Comparison of ENCODE assay signal across 8 cellular contexts in the genomic region with DNA sequence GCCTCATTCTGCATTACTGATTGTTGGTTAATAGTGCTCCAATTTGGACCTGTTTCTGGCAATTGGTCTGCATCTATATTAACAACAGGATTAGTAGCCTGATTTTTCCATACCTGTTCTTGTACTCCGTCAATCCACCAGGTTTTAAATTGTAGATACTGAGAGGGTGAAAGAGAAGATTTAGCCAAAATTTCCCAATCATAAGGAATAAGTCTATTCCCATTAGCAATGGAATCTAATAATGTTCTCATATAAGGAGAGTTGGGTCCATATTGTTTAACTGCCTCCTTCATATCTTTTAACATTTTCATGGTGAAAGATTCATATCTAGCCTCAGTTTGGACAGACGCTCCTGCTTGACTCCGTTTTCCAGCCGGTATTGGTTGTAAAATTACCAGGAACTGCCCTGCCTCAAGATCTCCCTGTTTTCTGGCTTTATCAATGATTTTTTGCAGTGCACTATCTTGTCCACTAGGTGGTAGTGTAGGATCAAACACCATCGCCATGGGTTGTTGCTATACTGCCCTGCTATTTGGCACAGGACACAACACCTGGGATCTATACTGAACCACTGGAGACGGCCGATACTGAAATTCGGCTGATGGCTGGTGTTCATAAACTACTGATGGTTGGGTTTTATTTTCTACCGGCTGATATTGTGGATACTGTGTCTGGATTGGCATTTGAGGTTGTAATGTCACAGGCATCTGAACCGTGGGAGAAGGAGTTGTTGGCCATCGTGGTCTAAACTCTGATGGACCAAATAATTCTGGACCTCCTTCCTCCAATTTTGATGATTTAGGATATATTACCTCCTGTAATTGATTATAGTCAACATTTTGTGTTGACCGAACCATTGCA. TPM values are rescaled to one million over a fixed set of nuclear protein-coding genes. Genes with fewer than 3 reads are reported as not detected.
DNase-seq lines count a peak whose midpoint lies in the region; ATAC-seq, FAIRE-seq and TF ChIP-seq lines count a peak whose summit lies in the region.

No MANE protein-coding gene starts in this region.

- H3K4me3 ChIP-seq in A549 (no peak overlapping the region), LNCaP clone FGC (ENCODE audit: low read depth, low read length) (no peak overlapping the region), OCI-LY7 (ENCODE audit: low read depth, low read length, poor library complexity, severe bottlenecking) (no peak overlapping the region), fibroblast of villous mesenchyme (ENCODE audit: low read depth, low read length) (no peak overlapping the region)

- BruUV-seq in OCI-LY7 (replicated peaks; lab: Mats Ljungman, UMichigan), result no TSS peak

- H3K79me2 ChIP-seq in OCI-LY7 (ENCODE audit: insufficient read depth, low read depth, low read length), result no peaks in the 10 kb centered on the region

- H3K36me3 ChIP-seq in OCI-LY7 (ENCODE audit: insufficient read depth, low read length), result no peaks in the 10 kb centered on the region

- no peak for TF ChIP-seq EP300 in A549 (IDR thresholded peaks at IDR 0.05)

- peaks cover 8% of the 10 kb centered on the region; the same call in 1 of the 3 replicates for H3K9me3 ChIP-seq in A549
- no peaks in the 10 kb centered on the region for H3K9me3 ChIP-seq in OCI-LY7 (ENCODE audit: low read length)

- H3K4me3 Mint-ChIP-seq in activated T-helper 1 cell treated with anti-CD3 and anti-CD28 coated beads, Interleukin-12 subunit alpha, Interleukin-12 subunit beta, Interleukin-2, Interleukin-4 antibody, amounts not matched to agents 30 ng/mL and 10 ng/mL and 1 ng/mL, durations not matched to agents 14 hours and 24 hours and 36 hours, result no peak overlapping the region

- intact Hi-C loops in OCI-LY7 (cut with micrococcal nuclease; ENCODE audit: unreplicated experiment), result loop anchor here (1.0 to 5.0 kb wide), 7 partner anchors 40 to 283 kb away; a partner anchor contains a TSS
- intact Hi-C loops in activated T-helper 1 cell treated with anti-CD3 and anti-CD28 coated beads, Interleukin-12 subunit alpha, Interleukin-12 subunit beta, Interleukin-2, Interleukin-4 antibody, amounts not matched to agents 30 ng/mL and 10 ng/mL and 1 ng/mL, durations not matched to agents 14 hours and 24 hours and 36 hours (cut with micrococcal nuclease), result loop anchor here (1.0 to 2.0 kb wide), 12 partner anchors 22 to 282 kb away; a partner anchor contains a TSS

- peak; percentile 85 to 87 for ATAC-seq in A549
- peak; percentile 91 for ATAC-seq in omental fat pad (ENCODE audit: low FRiP score)
- ATAC-seq in GM18520 (IDR thresholded peaks at IDR 0.05; ENCODE audit: unreplicated experiment), result no peak

- peaks cover 23% of the 10 kb centered on the region for H3K4me1 Mint-ChIP-seq in activated T-helper 1 cell treated with anti-CD3 and anti-CD28 coated beads, Interleukin-12 subunit alpha, Interleukin-12 subunit beta, Interleukin-2, Interleukin-4 antibody, amounts not matched to agents 30 ng/mL and 10 ng/mL and 1 ng/mL, durations not matched to agents 14 hours and 24 hours and 36 hours (ENCODE audit: low read depth)

- DNase-seq in A549 (ENCODE audit: low read depth in 1 of 2, low spot score in 1 of 2) (peak; percentile 58 to 77), GM12891 (ENCODE audit: insufficient read length, low spot score) (peak; percentile 57), LNCaP clone FGC (ENCODE audit: low read depth) (peak; percentile 67), OCI-LY7 (ENCODE audit: low spot score) (peak; percentile 82), fibroblast of villous mesenchyme (ENCODE audit: low read depth) (peak; percentile 74), omental fat pad (ENCODE audit: low spot score) (no peak)
- DNase-seq in activated T-helper 1 cell treated with anti-CD3 and anti-CD28 coated beads, Interleukin-12 subunit alpha, Interleukin-12 subunit beta, Interleukin-2, Interleukin-4 antibody, amounts not matched to agents 30 ng/mL and 10 ng/mL and 1 ng/mL, durations not matched to agents 14 hours and 24 hours and 36 hours (ENCODE audit: low spot score), result peak; percentile 57

- H3K4me1 ChIP-seq in A549, result peaks cover 8% of the 10 kb centered on the region; the same call in 2 of the 3 replicates
- H3K4me1 ChIP-seq in OCI-LY7 (ENCODE audit: insufficient read depth, low read length, poor library complexity, severe bottlenecking), result peaks cover 12% of the 10 kb centered on the region

- no peak overlapping the region for H3K4me2 ChIP-seq in A549
- H3K4me2 ChIP-seq in OCI-LY7 (ENCODE audit: low read length), result no peak overlapping the region

- no peak overlapping the region for H2AFZ ChIP-seq in OCI-LY7 (ENCODE audit: low read length)

- H4K20me1 ChIP-seq in OCI-LY7 (ENCODE audit: insufficient read depth, low read length), result no peaks in the 10 kb centered on the region

- no peak for FAIRE-seq in A549 (lab: Jason Lieb, UNC)
- FAIRE-seq in GM12891 (lab: Jason Lieb, UNC), result peak; percentile 89

- no peaks in the 10 kb centered on the region for H3K9me2 ChIP-seq in OCI-LY7 (ENCODE audit: insufficient read depth, low read length)

- TF ChIP-seq CTCF in A549 (IDR thresholded peaks at IDR 0.05) (peak; percentile 93), LNCaP clone FGC (IDR thresholded peaks at IDR 0.05; ENCODE audit: control insufficient read depth, extremely low read depth, insufficient read depth) (peak; percentile 89), OCI-LY7 (conservative IDR thresholded peaks at IDR 0.05; ENCODE audit: low read length) (peak; percentile 90), fibroblast of villous mesenchyme (IDR thresholded peaks at IDR 0.05; ENCODE audit: insufficient read depth, low read depth, low read length) (peak; percentile 89), omental fat pad (IDR thresholded peaks at IDR 0.05) (peak in 2 of 3 donors; percentile 71 to 85)

- H3K36me3 Mint-ChIP-seq in activated T-helper 1 cell treated with anti-CD3 and anti-CD28 coated beads, Interleukin-12 subunit alpha, Interleukin-12 subunit beta, Interleukin-2, Interleukin-4 antibody, amounts not matched to agents 30 ng/mL and 10 ng/mL and 1 ng/mL, durations not matched to agents 14 hours and 24 hours and 36 hours (ENCODE audit: low read depth), result peaks cover 6% of the 10 kb centered on the region

- TF ChIP-seq RAD21 in A549 (conservative IDR thresholded peaks at IDR 0.05 in 1 of 2, IDR thresholded peaks at IDR 0.05 in 1 of 2), result peak; percentile 95 to 98

- no peak for TF ChIP-seq POLR2A in A549 (IDR thresholded peaks at IDR 0.05; ENCODE audit: low read length)
- TF ChIP-seq POLR2A in GM12891 (IDR thresholded peaks at IDR 0.05; ENCODE audit: low read depth, low read length), result no peak

- H3K9me3 Mint-ChIP-seq in activated T-helper 1 cell treated with anti-CD3 and anti-CD28 coated beads, Interleukin-12 subunit alpha, Interleukin-12 subunit beta, Interleukin-2, Interleukin-4 antibody, amounts not matched to agents 30 ng/mL and 10 ng/mL and 1 ng/mL, durations not matched to agents 14 hours and 24 hours and 36 hours, result peaks cover 11% of the 10 kb centered on the region

- CTCF ChIA-PET in A549 (lab: Yijun Ruan, JAX), result interaction anchor here (0.8 to 4.2 kb wide), 11 partner anchors 20 to 95 kb away, joined by 3 to 24 read pairs (median 5); a partner anchor contains a TSS
- CTCF ChIA-PET in OCI-LY7 (lab: Charles Lee; ENCODE audit: unreplicated experiment), result interaction anchor here (1.0 kb wide), 1 partner anchor 95 kb away, joined by 3 read pairs; no protein-coding TSS in a partner anchor

- H3K27ac Mint-ChIP-seq in activated T-helper 1 cell treated with anti-CD3 and anti-CD28 coated beads, Interleukin-12 subunit alpha, Interleukin-12 subunit beta, Interleukin-2, Interleukin-4 antibody, amounts not matched to agents 30 ng/mL and 10 ng/mL and 1 ng/mL, durations not matched to agents 14 hours and 24 hours and 36 hours, result no peak overlapping the region

- POLR2A ChIA-PET in A549 (lab: Yijun Ruan, JAX) (no interaction called here), OCI-LY7 (lab: Charles Lee) (no interaction called here)

- H3K27ac ChIP-seq in A549, result no peak overlapping the region
- H3K27ac ChIP-seq in OCI-LY7 (ENCODE audit: low read depth, low read length, poor library complexity, severe bottlenecking), result no peak overlapping the region

- peaks cover 7% of the 10 kb centered on the region for H3K27me3 Mint-ChIP-seq in activated T-helper 1 cell treated with anti-CD3 and anti-CD28 coated beads, Interleukin-12 subunit alpha, Interleukin-12 subunit beta, Interleukin-2, Interleukin-4 antibody, amounts not matched to agents 30 ng/mL and 10 ng/mL and 1 ng/mL, durations not matched to agents 14 hours and 24 hours and 36 hours (ENCODE audit: insufficient read depth)

- WGBS in A549 (ENCODE audit: missing lambda C conversion rate), result 27% methylated on average over 12 of the region's 12 CpGs

RNA-seq across cellular contexts. Expression of a gene that starts 25.2 kb away (rescaled TPM):
- polyA plus RNA-seq in A549 (2011; rRNA removed) (18.8 and 23.4 TPM in 2 replicates), A549 (2017; fragmentation: RNase III; extraction: RNeasy Plus Mini Kit Qiagen cat#74134 plus additional on column Dnase treatment) (25.6 to 28.1 TPM (median 27.0 TPM) in 3 replicates)
- polyA plus RNA-seq in A549 (2012; cell fraction: cytosol; rRNA removed), result 29.7 and 29.8 TPM in 2 replicates
- 19.9 and 20.5 TPM in 2 replicates for polyA plus RNA-seq in A549 (2012; cell fraction: nucleus; rRNA removed)
- polyA minus RNA-seq in A549 (2011; rRNA and poly(A)+ RNA removed), result 19.1 and 19.4 TPM in 2 replicates
- 12.0 TPM for polyA plus RNA-seq in GM12891 (2012; ENCODE audit: low read depth, missing spikeins)
- total RNA-seq in OCI-LY7 (2014; rRNA removed; shearing (Covaris generic)), result 12.9 and 24.2 TPM in 2 replicates
- total RNA-seq in OCI-LY7 (2022) (18.6 and 18.8 TPM in 2 replicates), fibroblast of villous mesenchyme (11.7 and 13.2 TPM in 2 replicates), omental fat pad (10 to 100 TPM; 10.6 to 17.7 (median 15.2) TPM)
- 17.9 and 20.9 TPM in 2 replicates for total RNA-seq in activated T-helper 1 cell treated with anti-CD3 and anti-CD28 coated beads, Interleukin-12 subunit alpha, Interleukin-12 subunit beta, Interleukin-2, Interleukin-4 antibody, amounts not matched to agents 30 ng/mL and 10 ng/mL and 1 ng/mL, durations not matched to agents 14 hours and 24 hours and 36 hours

RNA-seq across cellular contexts. Expression of a gene that starts 37.9 kb away (rescaled TPM):
- 0.45 and 0.79 TPM in 2 replicates for polyA plus RNA-seq in A549 (2011; rRNA removed)
- polyA plus RNA-seq in A549 (2012; cell fraction: cytosol; rRNA removed), result 0.62 and 0.79 TPM in 2 replicates
- polyA plus RNA-seq in A549 (2012; cell fraction: nucleus; rRNA removed), result 3.9 and 5.3 TPM in 2 replicates
- 0.60 to 0.98 TPM (median 0.94 TPM) in 3 replicates for polyA plus RNA-seq in A549 (2017; fragmentation: RNase III; extraction: RNeasy Plus Mini Kit Qiagen cat#74134 plus additional on column Dnase treatment)
- 0.74 and 0.83 TPM in 2 replicates for polyA minus RNA-seq in A549 (2011; rRNA and poly(A)+ RNA removed)
- polyA plus RNA-seq in GM12891 (2012; ENCODE audit: low read depth, missing spikeins), result 0.30 TPM
- 0.03 and 0.32 TPM in 2 replicates for total RNA-seq in OCI-LY7 (2014; rRNA removed; shearing (Covaris generic))
- total RNA-seq in OCI-LY7 (2022), result 0.21 TPM in 1 of 2 replicates, not detected in the other
- total RNA-seq in activated T-helper 1 cell treated with anti-CD3 and anti-CD28 coated beads, Interleukin-12 subunit alpha, Interleukin-12 subunit beta, Interleukin-2, Interleukin-4 antibody, amounts not matched to agents 30 ng/mL and 10 ng/mL and 1 ng/mL, durations not matched to agents 14 hours and 24 hours and 36 hours, result 3.0 and 3.4 TPM in 2 replicates
- total RNA-seq in fibroblast of villous mesenchyme, result not detected in 2 replicates
- under 1 TPM; 0.06 to 0.72 (median 0.30) TPM for total RNA-seq in omental fat pad

RNA-seq across cellular contexts. Expression of a gene that starts 57.5 kb away (rescaled TPM):
- not detected in 2 replicates for polyA plus RNA-seq in A549 (2011; rRNA removed)
- 0.01 TPM in 1 of 2 replicates, not detected in the other for polyA plus RNA-seq in A549 (2012; cell fraction: cytosol; rRNA removed)
- polyA plus RNA-seq in A549 (2012; cell fraction: nucleus; rRNA removed), result 0.04 TPM in 1 of 2 replicates, not detected in the other
- not detected in 3 replicates for polyA plus RNA-seq in A549 (2017; fragmentation: RNase III; extraction: RNeasy Plus Mini Kit Qiagen cat#74134 plus additional on column Dnase treatment)
- polyA minus RNA-seq in A549 (2011; rRNA and poly(A)+ RNA removed), result not detected in 2 replicates
- polyA plus RNA-seq in GM12891 (2012; ENCODE audit: low read depth, missing spikeins), result 0.37 TPM
- total RNA-seq in OCI-LY7 (2014; rRNA removed; shearing (Covaris generic)), result 0.10 TPM in 1 of 2 replicates, not detected in the other
- total RNA-seq in OCI-LY7 (2022), result not detected in 2 replicates
- total RNA-seq in activated T-helper 1 cell treated with anti-CD3 and anti-CD28 coated beads, Interleukin-12 subunit alpha, Interleukin-12 subunit beta, Interleukin-2, Interleukin-4 antibody, amounts not matched to agents 30 ng/mL and 10 ng/mL and 1 ng/mL, durations not matched to agents 14 hours and 24 hours and 36 hours, result not detected in 2 replicates
- total RNA-seq in fibroblast of villous mesenchyme, result not detected in 2 replicates
- total RNA-seq in omental fat pad, result not detected
